8 cellular contexts compared by ENCODE assay signal in the genomic region with DNA sequence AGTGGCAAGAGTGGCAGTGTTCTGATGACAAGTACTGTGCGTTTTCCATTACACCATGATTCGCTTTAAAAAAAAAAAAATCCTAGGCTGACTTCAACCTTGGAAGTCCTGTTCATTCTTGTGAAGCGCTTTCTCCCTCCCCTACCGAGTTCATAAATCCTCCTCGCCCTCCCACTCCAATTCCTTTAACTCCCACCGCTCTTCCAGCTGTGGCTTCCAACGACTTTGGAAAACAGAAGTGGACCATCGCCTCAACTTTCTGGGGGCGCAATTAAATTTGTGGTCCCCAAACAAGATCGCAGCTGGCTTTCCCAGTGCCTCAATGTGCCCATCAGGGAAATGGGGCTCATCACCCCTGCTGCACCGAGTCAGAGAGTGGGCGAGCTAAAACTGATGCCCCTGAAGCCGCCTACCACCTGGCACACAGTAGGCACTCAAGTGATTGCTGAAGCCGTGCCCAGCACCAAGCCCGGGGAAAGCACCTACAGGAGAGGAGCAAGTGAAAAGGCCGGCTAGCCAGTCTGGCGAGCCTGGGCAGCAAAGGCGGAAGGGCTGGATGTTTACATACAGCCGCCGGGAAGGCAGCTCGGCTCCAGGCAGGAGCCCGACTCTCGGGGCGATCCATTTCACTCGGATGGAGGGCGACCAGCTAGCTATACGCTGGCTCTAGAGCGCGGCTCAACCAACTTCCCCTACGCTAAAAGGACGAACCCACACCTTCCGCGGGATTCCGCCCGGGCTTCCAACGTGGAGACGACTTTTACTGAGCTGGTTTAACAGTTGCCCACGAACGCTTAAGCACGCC. TPM values are rescaled to one million over a fixed set of nuclear protein-coding genes. Genes with fewer than 3 reads are reported as not detected.
DNase-seq lines count a peak whose midpoint lies in the region; ATAC-seq, FAIRE-seq and TF ChIP-seq lines count a peak whose summit lies in the region.

No MANE protein-coding gene starts in this region.

- peaks cover 54% of the 10 kb centered on the region for H3K79me2 ChIP-seq in astrocyte (ENCODE audit: insufficient read depth, low read length)

- H2AFZ ChIP-seq in astrocyte (ENCODE audit: low read depth, low read length), result peak overlapping the region; percentile 88

- H3K9ac ChIP-seq in astrocyte (ENCODE audit: low read length), result peak overlapping the region; percentile 87

- TF ChIP-seq POLR2A in sigmoid colon (IDR thresholded peaks at IDR 0.05), result no peak

- H3K27ac ChIP-seq in astrocyte (ENCODE audit: low read depth, low read length) (peak overlapping the region; percentile 81), iPS DF 6.9 (ENCODE audit: low read length) (no peak overlapping the region), sigmoid colon (peak overlapping the region; percentile 89 to 96 (median 92))

- no peaks in the 10 kb centered on the region for H3K36me3 Mint-ChIP-seq in astrocyte (ENCODE audit: low read depth, unreplicated experiment)

- peaks cover 3% of the 10 kb centered on the region for H3K4me1 Mint-ChIP-seq in astrocyte (ENCODE audit: low read depth, unreplicated experiment)

- peaks cover 19% of the 10 kb centered on the region for H3K4me1 ChIP-seq in astrocyte (ENCODE audit: insufficient read depth, low read length)
- peaks cover 1% of the 10 kb centered on the region; the same call in 1 of the 2 replicates for H3K4me1 ChIP-seq in iPS DF 6.9 (ENCODE audit: control insufficient read depth, insufficient read depth, low read length)
- peaks cover 0 to 44% (median 23%) of the 10 kb centered on the region in 4 donors for H3K4me1 ChIP-seq in sigmoid colon

- no peaks in the 10 kb centered on the region for H3K9me3 ChIP-seq in astrocyte (ENCODE audit: insufficient read depth, low read depth, low read length)
- no peaks in the 10 kb centered on the region for H3K9me3 ChIP-seq in iPS DF 6.9 (ENCODE audit: control insufficient read depth, insufficient read depth, low read length)
- no peaks in the 10 kb centered on the region for H3K9me3 ChIP-seq in sigmoid colon

- no CpG with 5 or more reads among the region's 40 CpGs for WGBS in iPS DF 6.9 (ENCODE audit: insufficient coverage, insufficient read length)
- 4 to 10% methylated on average over 40 of the region's 40 CpGs for WGBS in sigmoid colon, 2 donors

- H3K27ac Mint-ChIP-seq in astrocyte (ENCODE audit: unreplicated experiment), result peak overlapping the region; percentile 75

- no peak for TF ChIP-seq EP300 in sigmoid colon (IDR thresholded peaks at IDR 0.05)

- H3K4me3 ChIP-seq in BJ (ENCODE audit: low read depth, low read length) (peak overlapping the region; percentile 88), astrocyte (ENCODE audit: insufficient read depth, low read depth, low read length) (peak overlapping the region; percentile 83), iPS DF 6.9 (ENCODE audit: low read length) (peak overlapping the region; percentile 69), sigmoid colon (peak overlapping the region; percentile 73 to 95 (median 90))

- H3K4me3 Mint-ChIP-seq in astrocyte (ENCODE audit: unreplicated experiment), result peak overlapping the region; percentile 94

- POLR2A ChIA-PET in BJ (lab: Charles Lee), result no interaction called here

- H3K36me3 ChIP-seq in BJ (ENCODE audit: control insufficient read depth, insufficient read depth, low read length) (no peaks in the 10 kb centered on the region), astrocyte (ENCODE audit: insufficient read depth, low read length) (no peaks in the 10 kb centered on the region), iPS DF 6.9 (ENCODE audit: control insufficient read depth, insufficient read depth, low read length) (no peaks in the 10 kb centered on the region), sigmoid colon (no peaks in the 10 kb centered on the region)

- no peaks in the 10 kb centered on the region for H3K9me3 Mint-ChIP-seq in astrocyte (ENCODE audit: unreplicated experiment)

- FAIRE-seq in astrocyte (lab: Jason Lieb, UNC), result no peak

- no peak for TF ChIP-seq CTCF in BJ (IDR thresholded peaks at IDR 0.05; ENCODE audit: insufficient read depth, low read depth, low read length)
- TF ChIP-seq CTCF in astrocyte (IDR thresholded peaks at IDR 0.05; ENCODE audit: insufficient read depth, low read depth, low read length), result no peak
- TF ChIP-seq CTCF in sigmoid colon (IDR thresholded peaks at IDR 0.05), result no peak

- DNase-seq in BJ (ENCODE audit: low read depth), result no peak
- peak; percentile 72 for DNase-seq in NCI-H2227 (lab: John Stamatoyannopoulos, UW; ENCODE audit: unreplicated experiment)
- peak; percentile 56 for DNase-seq in astrocyte (ENCODE audit: low read depth)
- no peak for DNase-seq in iPS DF 6.9 (ENCODE audit: low read depth, low spot score)
- DNase-seq in sigmoid colon, result peak; percentile 78

- intact Hi-C loops in sigmoid colon (cut with DNase I), result loop anchor here (2.0 to 10.0 kb wide), 4 partner anchors 101 to 763 kb away; no protein-coding TSS in a partner anchor

- ATAC-seq in GM19351 (IDR thresholded peaks at IDR 0.05; ENCODE audit: unreplicated experiment), result peak; percentile 37
- no peak for ATAC-seq in GM18502 (IDR thresholded peaks at IDR 0.05; ENCODE audit: poor library complexity, unreplicated experiment)
- no peak for ATAC-seq in GM21515 (IDR thresholded peaks at IDR 0.05; ENCODE audit: unreplicated experiment)

- peaks cover 13% of the 10 kb centered on the region for H3K27me3 Mint-ChIP-seq in astrocyte (ENCODE audit: low read depth, unreplicated experiment)

- no peaks in the 10 kb centered on the region for H3K27me3 ChIP-seq in BJ (ENCODE audit: control insufficient read depth, insufficient read depth, low read length)
- no peaks in the 10 kb centered on the region for H3K27me3 ChIP-seq in astrocyte (ENCODE audit: insufficient read depth, low read length)
- H3K27me3 ChIP-seq in iPS DF 6.9 (ENCODE audit: control insufficient read depth, insufficient read depth, low read length), result no peaks in the 10 kb centered on the region
- no peaks in the 10 kb centered on the region for H3K27me3 ChIP-seq in sigmoid colon

- H3K4me2 ChIP-seq in astrocyte (ENCODE audit: low read length), result peak overlapping the region; percentile 86

- H4K20me1 ChIP-seq in astrocyte (ENCODE audit: insufficient read depth, low read length), result peaks cover 30% of the 10 kb centered on the region

- CTCF ChIA-PET in BJ (lab: Yijun Ruan, JAX), result interaction anchor here (1.0 to 1.9 kb wide), 8 partner anchors 14 to 1293 kb away, joined by 3 to 8 read pairs (median 4); no protein-coding TSS in a partner anchor

RNA-seq across cellular contexts. Expression of a gene that starts 1.3 kb away (rescaled TPM):
- polyA plus RNA-seq in BJ (2011; rRNA removed), result 49.7 and 55.4 TPM in 2 replicates
- 30.1 and 31.6 TPM in 2 replicates for polyA minus RNA-seq in BJ (2011; rRNA and poly(A)+ RNA removed)
- 1.2 and 2.2 TPM in 2 replicates for total RNA-seq in astrocyte
- 100 to 1,000 TPM in 2 of 4 donors, 10 to 100 TPM in 2; 92.8 to 136 (median 109) TPM for total RNA-seq in sigmoid colon
- 10 to 100 TPM in 2 of 3 donors, 1 to 10 TPM in 1; 4.9 to 20.7 (median 16.8) TPM for polyA plus RNA-seq in sigmoid colon

Comparison
In these comparisons a context has a peak if more than half of its experiments do, and no peak if none do; other contexts are left out.
1. DNase-seq: peak in NCI-H2227 (single experiment), astrocyte (single experiment) and sigmoid colon (single experiment); none in BJ (single experiment) and iPS DF 6.9 (single experiment).
2. RNA of a gene that starts 1.3 kb away (total RNA-seq): 92.8 to 136 TPM in sigmoid colon; 1.2 to 2.2 TPM in astrocyte; every median in the first group is over 10 times any median in the second.
3. Peak in every context shown above with its lines, with median percentiles within 50 percentile points of each other: H3K4me3 ChIP-seq.